In genomic region chr11:60765355-60765754, GRCh38 we compare ENCODE assay signal across 2 cellular contexts.
A peak's percentile ranks its signal among the peaks of the same experiment; 100 is the strongest.
TF ChIP-seq lines count a peak whose summit lies in the region.

No MANE protein-coding gene starts in this region.

TF ChIP-seq in GM12878, 131 proteins besides CTCF, POLR2A, EP300 and RAD21:
- TF ChIP-seq STAT3 (IDR thresholded peaks at IDR 0.05; ENCODE audit: low read depth, low read length) (no peak), CBFB (IDR thresholded peaks at IDR 0.05; ENCODE audit: low read depth) (0 out of 2 replicates have a peak, but pooled peaks have one; percentile 0), SIN3A (IDR thresholded peaks at IDR 0.05; ENCODE audit: low read depth, low read length) (no peak), SMC3 (IDR thresholded peaks at IDR 0.05; ENCODE audit: borderline replicate concordance, low read length) (no peak), ZNF207 (IDR thresholded peaks at IDR 0.05; ENCODE audit: borderline replicate concordance) (no peak), SMARCA5 (IDR thresholded peaks at IDR 0.05) (peak; percentile 44; the same call in 1 of the 2 replicates), ZBTB40 (IDR thresholded peaks at IDR 0.05; ENCODE audit: borderline replicate concordance) (no peak), HDAC2 (IDR thresholded peaks at IDR 0.05) (no peak), IKZF1 (conservative IDR thresholded peaks at IDR 0.05) (peak; percentile 40; the same call in 1 of the 2 replicates), HDAC6 (IDR thresholded peaks at IDR 0.05; ENCODE audit: unreplicated experiment) (no peak), USF2 (IDR thresholded peaks at IDR 0.05; ENCODE audit: borderline replicate concordance, low read depth, low read length) (no peak), RAD51 (IDR thresholded peaks at IDR 0.05) (no peak), RUNX3 (IDR thresholded peaks at IDR 0.05; ENCODE audit: low read length) (no peak), CREM (IDR thresholded peaks at IDR 0.05; ENCODE audit: low read depth) (peak; percentile 25; the same call in 1 of the 2 replicates), IKZF2 (IDR thresholded peaks at IDR 0.05) (peak in 1 of 2 experiments; percentile 29; a peak in 1 of 4 replicates), NR2C2 (IDR thresholded peaks at IDR 0.05; ENCODE audit: borderline replicate concordance, control insufficient read depth, insufficient read length, low read depth) (no peak), BCLAF1 (IDR thresholded peaks at IDR 0.05) (no peak), TBL1XR1 (IDR thresholded peaks at IDR 0.05; ENCODE audit: low read depth, low read length) (no peak; the same call in 1 of the 2 replicates), POU2F2 (IDR thresholded peaks at IDR 0.05; ENCODE audit: borderline replicate concordance, low read depth, low read length) (peak; percentile 80; the same call in 1 of the 3 replicates), TARDBP (IDR thresholded peaks at IDR 0.05; ENCODE audit: borderline replicate concordance) (no peak), HDGF (IDR thresholded peaks at IDR 0.05) (no peak), YY1 (IDR thresholded peaks at IDR 0.05; ENCODE audit: low read depth, low read length) (0 out of 2 replicates have a peak, but pooled peaks have one; percentile 15), GATAD2B (conservative IDR thresholded peaks at IDR 0.05; ENCODE audit: low read depth) (0 out of 2 replicates have a peak, but pooled peaks have one; percentile 15)
- TF ChIP-seq, protein P1, sequence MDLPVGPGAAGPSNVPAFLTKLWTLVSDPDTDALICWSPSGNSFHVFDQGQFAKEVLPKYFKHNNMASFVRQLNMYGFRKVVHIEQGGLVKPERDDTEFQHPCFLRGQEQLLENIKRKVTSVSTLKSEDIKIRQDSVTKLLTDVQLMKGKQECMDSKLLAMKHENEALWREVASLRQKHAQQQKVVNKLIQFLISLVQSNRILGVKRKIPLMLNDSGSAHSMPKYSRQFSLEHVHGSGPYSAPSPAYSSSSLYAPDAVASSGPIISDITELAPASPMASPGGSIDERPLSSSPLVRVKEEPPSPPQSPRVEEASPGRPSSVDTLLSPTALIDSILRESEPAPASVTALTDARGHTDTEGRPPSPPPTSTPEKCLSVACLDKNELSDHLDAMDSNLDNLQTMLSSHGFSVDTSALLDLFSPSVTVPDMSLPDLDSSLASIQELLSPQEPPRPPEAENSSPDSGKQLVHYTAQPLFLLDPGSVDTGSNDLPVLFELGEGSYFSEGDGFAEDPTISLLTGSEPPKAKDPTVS (IDR thresholded peaks at IDR 0.05; ENCODE audit: low read depth, low read length), result no peak

TF ChIP-seq in HepG2, 621 proteins besides CTCF, POLR2A, EP300 and RAD21:
- TF ChIP-seq ISX (CRISPR knock-in tag; conservative IDR thresholded peaks at IDR 0.05), result no peak
- no peak for TF ChIP-seq RARG (CRISPR knock-in tag; IDR thresholded peaks at IDR 0.05; ENCODE audit: low read depth)
- TF ChIP-seq KLF6 (CRISPR knock-in tag; IDR thresholded peaks at IDR 0.05), result no peak
- no peak for TF ChIP-seq ZNF891 (CRISPR knock-in tag; IDR thresholded peaks at IDR 0.05)
- TF ChIP-seq MAFF (IDR thresholded peaks at IDR 0.05; ENCODE audit: low read depth, low read length), result no peak
- TF ChIP-seq GRHL1 (CRISPR knock-in tag; conservative IDR thresholded peaks at IDR 0.05), result no peak
- TF ChIP-seq, protein P2, sequence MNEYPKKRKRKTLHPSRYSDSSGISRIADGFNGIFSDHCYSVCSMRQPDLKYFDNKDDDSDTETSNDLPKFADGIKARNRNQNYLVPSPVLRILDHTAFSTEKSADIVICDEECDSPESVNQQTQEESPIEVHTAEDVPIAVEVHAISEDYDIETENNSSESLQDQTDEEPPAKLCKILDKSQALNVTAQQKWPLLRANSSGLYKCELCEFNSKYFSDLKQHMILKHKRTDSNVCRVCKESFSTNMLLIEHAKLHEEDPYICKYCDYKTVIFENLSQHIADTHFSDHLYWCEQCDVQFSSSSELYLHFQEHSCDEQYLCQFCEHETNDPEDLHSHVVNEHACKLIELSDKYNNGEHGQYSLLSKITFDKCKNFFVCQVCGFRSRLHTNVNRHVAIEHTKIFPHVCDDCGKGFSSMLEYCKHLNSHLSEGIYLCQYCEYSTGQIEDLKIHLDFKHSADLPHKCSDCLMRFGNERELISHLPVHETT (CRISPR knock-in tag; conservative IDR thresholded peaks at IDR 0.05), result no peak
- no peak for TF ChIP-seq ZNF331 (CRISPR knock-in tag; IDR thresholded peaks at IDR 0.05)
- TF ChIP-seq ZNF678 (CRISPR knock-in tag; IDR thresholded peaks at IDR 0.05), result no peak
